In the genomic region with DNA sequence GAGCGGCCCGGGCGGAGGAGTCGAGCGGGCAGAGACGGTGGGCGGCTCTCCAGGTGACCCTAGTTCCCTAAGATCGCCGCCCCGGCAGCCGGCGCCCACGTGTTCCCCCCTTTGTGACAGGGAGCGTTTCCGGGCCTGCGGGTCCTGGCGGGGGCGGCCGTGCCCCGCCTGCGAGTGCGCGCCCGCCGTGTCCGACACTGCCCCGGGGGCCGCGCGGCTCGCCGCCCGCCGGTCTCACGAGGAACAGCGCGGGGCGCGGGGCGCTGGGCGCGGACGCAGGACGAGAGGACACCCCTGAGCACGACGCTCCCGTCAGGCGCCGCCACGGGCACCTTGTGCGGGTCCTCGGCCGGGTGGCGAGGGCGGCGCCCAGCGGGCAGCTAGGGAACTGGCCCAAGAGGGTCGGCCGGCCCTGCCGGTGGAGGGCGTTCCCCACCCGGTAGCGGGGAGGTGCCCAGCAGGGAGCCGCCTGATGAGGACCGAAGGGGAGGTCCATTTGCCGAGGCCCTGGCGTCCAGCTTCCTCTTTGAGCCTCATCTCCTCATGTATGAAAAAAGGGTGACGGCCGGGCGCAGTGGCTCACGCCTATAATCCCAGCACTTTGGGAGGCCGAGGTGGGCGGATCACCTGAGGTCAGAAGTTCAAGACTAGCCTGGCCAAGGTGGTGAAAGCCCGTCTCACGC, we compare ENCODE assay signal across 1 cellular context.
TF ChIP-seq lines count a peak whose summit lies in the region.

A gene (minus strand): TSS at position 137 of the 683 bp plus-strand sequence. CDS start 535 bp downstream, outside the sequence.

TF ChIP-seq in K562, 482 proteins besides CTCF, POLR2A, EP300 and RAD21 (continued from another document and continues in another):
- TF ChIP-seq, protein P1, sequence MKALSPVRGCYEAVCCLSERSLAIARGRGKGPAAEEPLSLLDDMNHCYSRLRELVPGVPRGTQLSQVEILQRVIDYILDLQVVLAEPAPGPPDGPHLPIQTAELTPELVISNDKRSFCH (CRISPR knock-in tag; IDR thresholded peaks at IDR 0.05) = no peak
- TF ChIP-seq, protein P1 (tag; IDR thresholded peaks at IDR 0.05) = peak; percentile 98
- peak; percentile 69 for TF ChIP-seq NCOR1 (IDR thresholded peaks at IDR 0.05)
- TF ChIP-seq SNIP1 (IDR thresholded peaks at IDR 0.05; ENCODE audit: low read depth) = no peak
- peak; percentile 92 for TF ChIP-seq MYNN (IDR thresholded peaks at IDR 0.05)
- TF ChIP-seq MYNN (CRISPR knock-in tag; IDR thresholded peaks at IDR 0.05) = no peak
- no peak for TF ChIP-seq HMG20B (CRISPR knock-in tag; IDR thresholded peaks at IDR 0.05)
- TF ChIP-seq, protein P2, sequence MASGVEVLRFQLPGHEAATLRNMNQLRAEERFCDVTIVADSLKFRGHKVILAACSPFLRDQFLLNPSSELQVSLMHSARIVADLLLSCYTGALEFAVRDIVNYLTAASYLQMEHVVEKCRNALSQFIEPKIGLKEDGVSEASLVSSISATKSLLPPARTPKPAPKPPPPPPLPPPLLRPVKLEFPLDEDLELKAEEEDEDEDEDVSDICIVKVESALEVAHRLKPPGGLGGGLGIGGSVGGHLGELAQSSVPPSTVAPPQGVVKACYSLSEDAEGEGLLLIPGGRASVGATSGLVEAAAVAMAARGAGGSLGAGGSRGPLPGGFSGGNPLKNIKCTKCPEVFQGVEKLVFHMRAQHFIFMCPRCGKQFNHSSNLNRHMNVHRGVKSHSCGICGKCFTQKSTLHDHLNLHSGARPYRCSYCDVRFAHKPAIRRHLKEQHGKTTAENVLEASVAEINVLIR (CRISPR knock-in tag; IDR thresholded peaks at IDR 0.05) = 0 out of 2 replicates have a peak, but pooled peaks have one; percentile 27
- TF ChIP-seq CSDE1 (IDR thresholded peaks at IDR 0.05) = no peak
- TF ChIP-seq BRD4 (IDR thresholded peaks at IDR 0.05) = no peak
- TF ChIP-seq SP2 (IDR thresholded peaks at IDR 0.05; ENCODE audit: extremely low read depth, low read depth, low read length, poor library complexity, severe bottlenecking) = no peak
- TF ChIP-seq NONO (IDR thresholded peaks at IDR 0.05; ENCODE audit: low read depth in 2 of 2, low read length in 1 of 2) = peak; percentile 18 to 98; a peak in 2 of 4 replicates
- TF ChIP-seq CBFB (CRISPR knock-in tag; IDR thresholded peaks at IDR 0.05) = no peak; the same call in none of the 2 replicates
- no peak for TF ChIP-seq ZNF146 (CRISPR knock-in tag; IDR thresholded peaks at IDR 0.05; ENCODE audit: unreplicated experiment)
- no peak for TF ChIP-seq RFX1 (IDR thresholded peaks at IDR 0.05)
- TF ChIP-seq ETV1 (tag; conservative IDR thresholded peaks at IDR 0.05; ENCODE audit: low read depth) = peak; percentile 65
- TF ChIP-seq, protein P3, sequence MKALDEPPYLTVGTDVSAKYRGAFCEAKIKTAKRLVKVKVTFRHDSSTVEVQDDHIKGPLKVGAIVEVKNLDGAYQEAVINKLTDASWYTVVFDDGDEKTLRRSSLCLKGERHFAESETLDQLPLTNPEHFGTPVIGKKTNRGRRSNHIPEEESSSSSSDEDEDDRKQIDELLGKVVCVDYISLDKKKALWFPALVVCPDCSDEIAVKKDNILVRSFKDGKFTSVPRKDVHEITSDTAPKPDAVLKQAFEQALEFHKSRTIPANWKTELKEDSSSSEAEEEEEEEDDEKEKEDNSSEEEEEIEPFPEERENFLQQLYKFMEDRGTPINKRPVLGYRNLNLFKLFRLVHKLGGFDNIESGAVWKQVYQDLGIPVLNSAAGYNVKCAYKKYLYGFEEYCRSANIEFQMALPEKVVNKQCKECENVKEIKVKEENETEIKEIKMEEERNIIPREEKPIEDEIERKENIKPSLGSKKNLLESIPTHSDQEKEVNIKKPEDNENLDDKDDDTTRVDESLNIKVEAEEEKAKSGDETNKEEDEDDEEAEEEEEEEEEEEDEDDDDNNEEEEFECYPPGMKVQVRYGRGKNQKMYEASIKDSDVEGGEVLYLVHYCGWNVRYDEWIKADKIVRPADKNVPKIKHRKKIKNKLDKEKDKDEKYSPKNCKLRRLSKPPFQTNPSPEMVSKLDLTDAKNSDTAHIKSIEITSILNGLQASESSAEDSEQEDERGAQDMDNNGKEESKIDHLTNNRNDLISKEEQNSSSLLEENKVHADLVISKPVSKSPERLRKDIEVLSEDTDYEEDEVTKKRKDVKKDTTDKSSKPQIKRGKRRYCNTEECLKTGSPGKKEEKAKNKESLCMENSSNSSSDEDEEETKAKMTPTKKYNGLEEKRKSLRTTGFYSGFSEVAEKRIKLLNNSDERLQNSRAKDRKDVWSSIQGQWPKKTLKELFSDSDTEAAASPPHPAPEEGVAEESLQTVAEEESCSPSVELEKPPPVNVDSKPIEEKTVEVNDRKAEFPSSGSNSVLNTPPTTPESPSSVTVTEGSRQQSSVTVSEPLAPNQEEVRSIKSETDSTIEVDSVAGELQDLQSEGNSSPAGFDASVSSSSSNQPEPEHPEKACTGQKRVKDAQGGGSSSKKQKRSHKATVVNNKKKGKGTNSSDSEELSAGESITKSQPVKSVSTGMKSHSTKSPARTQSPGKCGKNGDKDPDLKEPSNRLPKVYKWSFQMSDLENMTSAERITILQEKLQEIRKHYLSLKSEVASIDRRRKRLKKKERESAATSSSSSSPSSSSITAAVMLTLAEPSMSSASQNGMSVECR (CRISPR knock-in tag; IDR thresholded peaks at IDR 0.05) = peak; percentile 99
- TF ChIP-seq, protein P4, sequence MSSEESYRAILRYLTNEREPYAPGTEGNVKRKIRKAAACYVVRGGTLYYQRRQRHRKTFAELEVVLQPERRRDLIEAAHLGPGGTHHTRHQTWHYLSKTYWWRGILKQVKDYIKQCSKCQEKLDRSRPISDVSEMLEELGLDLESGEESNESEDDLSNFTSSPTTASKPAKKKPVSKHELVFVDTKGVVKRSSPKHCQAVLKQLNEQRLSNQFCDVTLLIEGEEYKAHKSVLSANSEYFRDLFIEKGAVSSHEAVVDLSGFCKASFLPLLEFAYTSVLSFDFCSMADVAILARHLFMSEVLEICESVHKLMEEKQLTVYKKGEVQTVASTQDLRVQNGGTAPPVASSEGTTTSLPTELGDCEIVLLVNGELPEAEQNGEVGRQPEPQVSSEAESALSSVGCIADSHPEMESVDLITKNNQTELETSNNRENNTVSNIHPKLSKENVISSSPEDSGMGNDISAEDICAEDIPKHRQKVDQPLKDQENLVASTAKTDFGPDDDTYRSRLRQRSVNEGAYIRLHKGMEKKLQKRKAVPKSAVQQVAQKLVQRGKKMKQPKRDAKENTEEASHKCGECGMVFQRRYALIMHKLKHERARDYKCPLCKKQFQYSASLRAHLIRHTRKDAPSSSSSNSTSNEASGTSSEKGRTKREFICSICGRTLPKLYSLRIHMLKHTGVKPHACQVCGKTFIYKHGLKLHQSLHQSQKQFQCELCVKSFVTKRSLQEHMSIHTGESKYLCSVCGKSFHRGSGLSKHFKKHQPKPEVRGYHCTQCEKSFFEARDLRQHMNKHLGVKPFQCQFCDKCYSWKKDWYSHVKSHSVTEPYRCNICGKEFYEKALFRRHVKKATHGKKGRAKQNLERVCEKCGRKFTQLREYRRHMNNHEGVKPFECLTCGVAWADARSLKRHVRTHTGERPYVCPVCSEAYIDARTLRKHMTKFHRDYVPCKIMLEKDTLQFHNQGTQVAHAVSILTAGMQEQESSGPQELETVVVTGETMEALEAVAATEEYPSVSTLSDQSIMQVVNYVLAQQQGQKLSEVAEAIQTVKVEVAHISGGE (CRISPR knock-in tag; IDR thresholded peaks at IDR 0.05) = peak in 2 of 3 experiments; percentile 56 to 88; a peak in 3 of 6 replicates
- TF ChIP-seq YY1 (IDR thresholded peaks at IDR 0.05; ENCODE audit: borderline replicate concordance in 1 of 3, control insufficient read depth in 1 of 3, extremely low read depth in 1 of 3, insufficient read depth in 3 of 3, insufficient read length in 1 of 3, insufficient replicate concordance in 2 of 3, low read depth in 1 of 3, low read length in 2 of 3) = peak in 2 of 3 experiments; percentile 70 to 82
- TF ChIP-seq, protein P5, sequence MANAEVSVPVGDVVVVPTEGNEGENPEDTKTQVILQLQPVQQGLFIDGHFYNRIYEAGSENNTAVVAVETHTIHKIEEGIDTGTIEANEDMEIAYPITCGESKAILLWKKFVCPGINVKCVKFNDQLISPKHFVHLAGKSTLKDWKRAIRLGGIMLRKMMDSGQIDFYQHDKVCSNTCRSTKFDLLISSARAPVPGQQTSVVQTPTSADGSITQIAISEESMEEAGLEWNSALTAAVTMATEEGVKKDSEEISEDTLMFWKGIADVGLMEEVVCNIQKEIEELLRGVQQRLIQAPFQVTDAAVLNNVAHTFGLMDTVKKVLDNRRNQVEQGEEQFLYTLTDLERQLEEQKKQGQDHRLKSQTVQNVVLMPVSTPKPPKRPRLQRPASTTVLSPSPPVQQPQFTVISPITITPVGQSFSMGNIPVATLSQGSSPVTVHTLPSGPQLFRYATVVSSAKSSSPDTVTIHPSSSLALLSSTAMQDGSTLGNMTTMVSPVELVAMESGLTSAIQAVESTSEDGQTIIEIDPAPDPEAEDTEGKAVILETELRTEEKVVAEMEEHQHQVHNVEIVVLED (CRISPR knock-in tag; IDR thresholded peaks at IDR 0.05) = peak; percentile 75
- peak; percentile 97 for TF ChIP-seq SP1 (CRISPR knock-in tag; IDR thresholded peaks at IDR 0.05)
- TF ChIP-seq, protein P6, sequence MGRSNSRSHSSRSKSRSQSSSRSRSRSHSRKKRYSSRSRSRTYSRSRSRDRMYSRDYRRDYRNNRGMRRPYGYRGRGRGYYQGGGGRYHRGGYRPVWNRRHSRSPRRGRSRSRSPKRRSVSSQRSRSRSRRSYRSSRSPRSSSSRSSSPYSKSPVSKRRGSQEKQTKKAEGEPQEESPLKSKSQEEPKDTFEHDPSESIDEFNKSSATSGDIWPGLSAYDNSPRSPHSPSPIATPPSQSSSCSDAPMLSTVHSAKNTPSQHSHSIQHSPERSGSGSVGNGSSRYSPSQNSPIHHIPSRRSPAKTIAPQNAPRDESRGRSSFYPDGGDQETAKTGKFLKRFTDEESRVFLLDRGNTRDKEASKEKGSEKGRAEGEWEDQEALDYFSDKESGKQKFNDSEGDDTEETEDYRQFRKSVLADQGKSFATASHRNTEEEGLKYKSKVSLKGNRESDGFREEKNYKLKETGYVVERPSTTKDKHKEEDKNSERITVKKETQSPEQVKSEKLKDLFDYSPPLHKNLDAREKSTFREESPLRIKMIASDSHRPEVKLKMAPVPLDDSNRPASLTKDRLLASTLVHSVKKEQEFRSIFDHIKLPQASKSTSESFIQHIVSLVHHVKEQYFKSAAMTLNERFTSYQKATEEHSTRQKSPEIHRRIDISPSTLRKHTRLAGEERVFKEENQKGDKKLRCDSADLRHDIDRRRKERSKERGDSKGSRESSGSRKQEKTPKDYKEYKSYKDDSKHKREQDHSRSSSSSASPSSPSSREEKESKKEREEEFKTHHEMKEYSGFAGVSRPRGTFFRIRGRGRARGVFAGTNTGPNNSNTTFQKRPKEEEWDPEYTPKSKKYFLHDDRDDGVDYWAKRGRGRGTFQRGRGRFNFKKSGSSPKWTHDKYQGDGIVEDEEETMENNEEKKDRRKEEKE (IDR thresholded peaks at IDR 0.05; ENCODE audit: borderline replicate concordance in 1 of 2, control insufficient read depth in 1 of 2, low read depth in 2 of 2, low read length in 1 of 2) = peak in 1 of 2 experiments; percentile 88; a peak in 1 of 4 replicates
- TF ChIP-seq, protein P7, sequence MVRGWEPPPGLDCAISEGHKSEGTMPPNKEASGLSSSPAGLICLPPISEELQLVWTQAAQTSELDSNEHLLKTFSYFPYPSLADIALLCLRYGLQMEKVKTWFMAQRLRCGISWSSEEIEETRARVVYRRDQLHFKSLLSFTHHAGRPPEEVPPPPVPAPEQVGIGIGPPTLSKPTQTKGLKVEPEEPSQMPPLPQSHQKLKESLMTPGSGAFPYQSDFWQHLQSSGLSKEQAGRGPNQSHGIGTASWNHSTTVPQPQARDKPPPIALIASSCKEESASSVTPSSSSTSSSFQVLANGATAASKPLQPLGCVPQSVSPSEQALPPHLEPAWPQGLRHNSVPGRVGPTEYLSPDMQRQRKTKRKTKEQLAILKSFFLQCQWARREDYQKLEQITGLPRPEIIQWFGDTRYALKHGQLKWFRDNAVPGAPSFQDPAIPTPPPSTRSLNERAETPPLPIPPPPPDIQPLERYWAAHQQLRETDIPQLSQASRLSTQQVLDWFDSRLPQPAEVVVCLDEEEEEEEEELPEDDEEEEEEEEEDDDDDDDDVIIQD (CRISPR knock-in tag; IDR thresholded peaks at IDR 0.05) = 0 out of 2 replicates have a peak, but pooled peaks have one; percentile 52
- TF ChIP-seq KDM1A (IDR thresholded peaks at IDR 0.05) = peak; percentile 87 to 91
- TF ChIP-seq, protein P8, sequence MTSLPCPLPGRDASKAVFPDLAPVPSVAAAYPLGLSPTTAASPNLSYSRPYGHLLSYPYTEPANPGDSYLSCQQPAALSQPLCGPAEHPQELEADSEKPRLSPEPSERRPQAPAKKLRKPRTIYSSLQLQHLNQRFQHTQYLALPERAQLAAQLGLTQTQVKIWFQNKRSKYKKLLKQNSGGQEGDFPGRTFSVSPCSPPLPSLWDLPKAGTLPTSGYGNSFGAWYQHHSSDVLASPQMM (CRISPR knock-in tag; IDR thresholded peaks at IDR 0.05) = no peak
- TF ChIP-seq NELFE (IDR thresholded peaks at IDR 0.05; ENCODE audit: insufficient read depth, insufficient read length) = no peak
- TF ChIP-seq MED1 (CRISPR knock-in tag; IDR thresholded peaks at IDR 0.05; ENCODE audit: borderline replicate concordance) = no peak
- TF ChIP-seq, protein P9, sequence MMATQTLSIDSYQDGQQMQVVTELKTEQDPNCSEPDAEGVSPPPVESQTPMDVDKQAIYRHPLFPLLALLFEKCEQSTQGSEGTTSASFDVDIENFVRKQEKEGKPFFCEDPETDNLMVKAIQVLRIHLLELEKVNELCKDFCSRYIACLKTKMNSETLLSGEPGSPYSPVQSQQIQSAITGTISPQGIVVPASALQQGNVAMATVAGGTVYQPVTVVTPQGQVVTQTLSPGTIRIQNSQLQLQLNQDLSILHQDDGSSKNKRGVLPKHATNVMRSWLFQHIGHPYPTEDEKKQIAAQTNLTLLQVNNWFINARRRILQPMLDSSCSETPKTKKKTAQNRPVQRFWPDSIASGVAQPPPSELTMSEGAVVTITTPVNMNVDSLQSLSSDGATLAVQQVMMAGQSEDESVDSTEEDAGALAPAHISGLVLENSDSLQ (IDR thresholded peaks at IDR 0.05) = peak; percentile 79
- peak; percentile 53; the same call in 1 of the 2 replicates for TF ChIP-seq MBD2 (IDR thresholded peaks at IDR 0.05; ENCODE audit: borderline replicate concordance, low read depth)
- peak; percentile 84 for TF ChIP-seq SOX6 (IDR thresholded peaks at IDR 0.05)
- TF ChIP-seq NR4A1 (CRISPR knock-in tag; IDR thresholded peaks at IDR 0.05) = no peak
- peak; percentile 93 for TF ChIP-seq NR4A1 (tag; IDR thresholded peaks at IDR 0.05)
- peak; percentile 99 for TF ChIP-seq KLF1 (tag; IDR thresholded peaks at IDR 0.05)
- no peak for TF ChIP-seq NFATC3 (IDR thresholded peaks at IDR 0.05)
- TF ChIP-seq MCM7 (IDR thresholded peaks at IDR 0.05) = no peak
- peak; percentile 67 for TF ChIP-seq JUN (IDR thresholded peaks at IDR 0.05; ENCODE audit: borderline replicate concordance, low read depth, low read length)
- peak; percentile 78; the same call in 1 of the 2 replicates for TF ChIP-seq JUN (CRISPR knock-in tag; IDR thresholded peaks at IDR 0.05; ENCODE audit: borderline replicate concordance)
- TF ChIP-seq NFYB (IDR thresholded peaks at IDR 0.05; ENCODE audit: extremely low read depth, insufficient read length) = peak; percentile 1
- TF ChIP-seq ZNF384 (IDR thresholded peaks at IDR 0.05; ENCODE audit: low read depth, low read length) = peak; percentile 82
- TF ChIP-seq FOSL1 (tag; conservative IDR thresholded peaks at IDR 0.05) = peak; percentile 64
- TF ChIP-seq ZNF232 (CRISPR knock-in tag; IDR thresholded peaks at IDR 0.05) = 0 out of 2 replicates have a peak, but pooled peaks have one; percentile 7
